Comparison of ENCODE assay signal across 30 cellular contexts in the genomic region with DNA sequence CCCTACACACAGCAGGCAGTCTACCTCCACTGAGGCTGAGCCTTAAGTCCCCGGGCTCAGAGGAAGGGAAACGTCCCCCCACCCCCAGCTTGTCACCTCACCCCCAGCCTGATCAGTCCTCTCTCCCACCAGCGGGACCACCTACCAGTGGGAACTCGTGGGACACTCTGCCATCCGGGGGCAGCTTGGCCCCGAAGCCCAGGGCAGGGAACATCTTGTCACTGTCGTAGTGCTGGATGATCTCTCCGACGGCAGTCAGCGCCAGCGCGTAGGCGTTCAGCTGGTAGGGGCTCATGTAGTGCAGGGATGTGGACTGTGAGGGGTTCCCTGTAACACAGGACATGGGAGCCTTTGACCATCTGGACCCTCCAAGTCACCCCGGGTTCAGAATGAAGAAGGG. TPM values are rescaled to one million over a fixed set of nuclear protein-coding genes. Genes with fewer than 3 reads are reported as not detected.
"Had no signal": no experiment of that assay in that cellular context is flagged by ENCODE, and none has a peak within 500 bp of the region (broad histone marks: within the 10 kb centered on the region; RNA-seq: fewer than 3 reads in every experiment).

No MANE protein-coding gene starts in this region.

- H3K36me3 ChIP-seq: brain microvascular endothelial cell, cardiac muscle cell, SJSA1 had no signal

- H3K4me3 Mint-ChIP-seq: activated CD4-positive, alpha-beta memory T cell treated with anti-CD3 and anti-CD28 coated beads, Interleukin-2, amount 10 ng/mL, durations not matched to agents 7 days and 5 days; activated CD4-positive, alpha-beta T cell treated with anti-CD3 and anti-CD28 coated beads, Interleukin-2, amount 10 ng/mL, durations not matched to agents 24 days and 14 days; activated naive CD4-positive, alpha-beta T cell treated with anti-CD3 and anti-CD28 coated beads, Interleukin-2, amount 10 ng/mL, durations not matched to agents 7 days and 5 days; activated naive CD8-positive, alpha-beta T cell treated with anti-CD3 and anti-CD28 coated beads for 36 hours; T-helper 2 cell treated with Interferon-gamma antibody and Interleukin-4, amounts not matched to agents 5 μg/mL and 100 μg/mL, for 36 hours had no signal

- H3K4me1 Mint-ChIP-seq: activated naive CD8-positive, alpha-beta T cell treated with anti-CD3 and anti-CD28 coated beads for 36 hours had no signal

- H3K4me3 ChIP-seq: cardiac muscle cell, SJSA1 had no signal

- H3K27ac ChIP-seq: brain microvascular endothelial cell, cardiac muscle cell, RWPE1, SJSA1 had no signal

- ATAC-seq: Panc1, SK-N-SH treated with all-trans-retinoic acid at 6 μM for 48 hours had no signal

- DNase-seq: activated CD4-positive, alpha-beta memory T cell treated with anti-CD3 and anti-CD28 coated beads, Interleukin-2, amount 10 ng/mL, durations not matched to agents 7 days and 5 days; activated CD4-positive, alpha-beta T cell treated with anti-CD3 and anti-CD28 coated beads for 1 hour; activated CD4-positive, alpha-beta T cell treated with anti-CD3 and anti-CD28 coated beads, Interleukin-2, amount 10 ng/mL, durations not matched to agents 24 days and 14 days; activated gamma-delta T cell treated with Interleukin-2 at 50 U/mL for 16 hours; activated naive CD4-positive, alpha-beta T cell treated with anti-CD3 and anti-CD28 coated beads, Interleukin-2, amount 10 ng/mL, durations not matched to agents 7 days and 5 days; activated naive CD8-positive, alpha-beta T cell treated with anti-CD3 and anti-CD28 coated beads for 36 hours; activated T-cell treated with anti-CD3 and anti-CD28 coated beads for 4 hours; activated T-cell treated with anti-CD3 and anti-CD28 coated beads, Interleukin-2, amount 50 U/mL, for 48 hours; brain microvascular endothelial cell; Karpas-422; MM.1S; NCI-H1105; NCI-H1436; NCI-H1694 treated with DMSO at 0.1 percent for 48 hours; NCI-H2029 treated with DMSO at 0.1 percent for 48 hours; NCI-H345; NCI-H510A; NCI-H69; NK-92 treated with Interleukin-12 subunit alpha and Interleukin-12 subunit beta, amount 100 ng/mL, for 24 hours; OCI-M1; SHP77; SW 1271 had no signal

- H3K27me3 Mint-ChIP-seq: activated CD4-positive, alpha-beta memory T cell treated with anti-CD3 and anti-CD28 coated beads, Interleukin-2, amount 10 ng/mL, durations not matched to agents 7 days and 5 days; activated CD4-positive, alpha-beta T cell treated with anti-CD3 and anti-CD28 coated beads, Interleukin-2, amount 10 ng/mL, durations not matched to agents 24 days and 14 days; activated naive CD8-positive, alpha-beta T cell treated with anti-CD3 and anti-CD28 coated beads for 36 hours had no signal

- H3K4me1 ChIP-seq: SJSA1 had no signal

- H3K27me3 ChIP-seq: brain microvascular endothelial cell, cardiac muscle cell, SJSA1 had no signal

- H3K27ac Mint-ChIP-seq: activated CD4-positive, alpha-beta memory T cell treated with anti-CD3 and anti-CD28 coated beads, Interleukin-2, amount 10 ng/mL, durations not matched to agents 7 days and 5 days; activated CD4-positive, alpha-beta T cell treated with anti-CD3 and anti-CD28 coated beads, Interleukin-2, amount 10 ng/mL, durations not matched to agents 24 days and 14 days; activated naive CD4-positive, alpha-beta T cell treated with anti-CD3 and anti-CD28 coated beads, Interleukin-2, amount 10 ng/mL, durations not matched to agents 7 days and 5 days; activated naive CD8-positive, alpha-beta T cell treated with anti-CD3 and anti-CD28 coated beads for 36 hours; activated T-helper 2 cell treated with anti-CD3 and anti-CD28 coated beads, Interferon-gamma antibody, Interleukin-2, Interleukin-4, amounts not matched to agents 10 μg/mL and 5 μg/mL and 100 μg/mL, durations not matched to agents 14 hours and 24 hours and 36 hours; T-helper 2 cell treated with Interferon-gamma antibody and Interleukin-4, amounts not matched to agents 5 μg/mL and 100 μg/mL, for 36 hours had no signal

RNA-seq across cellular contexts. Expression of a gene that starts 48.6 kb away (rescaled TPM):
- total RNA-seq: activated CD4-positive, alpha-beta T cell treated with anti-CD3 and anti-CD28 coated beads, Interleukin-2, amount 10 ng/mL, durations not matched to agents 24 days and 14 days; activated CD8-positive, alpha-beta memory T cell treated with anti-CD3 and anti-CD28 coated beads for 36 hours; activated naive CD8-positive, alpha-beta T cell treated with anti-CD3 and anti-CD28 coated beads for 36 hours; activated T-helper 2 cell treated with anti-CD3 and anti-CD28 coated beads, Interferon-gamma antibody, Interleukin-2, Interleukin-4, amounts not matched to agents 10 μg/mL and 5 μg/mL and 100 μg/mL, durations not matched to agents 14 hours and 24 hours and 36 hours; cardiac muscle cell; SJSA1 had no signal
- polyA plus RNA-seq: cardiac muscle cell had no signal
